ENCODE assay signal across 9 cellular contexts in the genomic region with DNA sequence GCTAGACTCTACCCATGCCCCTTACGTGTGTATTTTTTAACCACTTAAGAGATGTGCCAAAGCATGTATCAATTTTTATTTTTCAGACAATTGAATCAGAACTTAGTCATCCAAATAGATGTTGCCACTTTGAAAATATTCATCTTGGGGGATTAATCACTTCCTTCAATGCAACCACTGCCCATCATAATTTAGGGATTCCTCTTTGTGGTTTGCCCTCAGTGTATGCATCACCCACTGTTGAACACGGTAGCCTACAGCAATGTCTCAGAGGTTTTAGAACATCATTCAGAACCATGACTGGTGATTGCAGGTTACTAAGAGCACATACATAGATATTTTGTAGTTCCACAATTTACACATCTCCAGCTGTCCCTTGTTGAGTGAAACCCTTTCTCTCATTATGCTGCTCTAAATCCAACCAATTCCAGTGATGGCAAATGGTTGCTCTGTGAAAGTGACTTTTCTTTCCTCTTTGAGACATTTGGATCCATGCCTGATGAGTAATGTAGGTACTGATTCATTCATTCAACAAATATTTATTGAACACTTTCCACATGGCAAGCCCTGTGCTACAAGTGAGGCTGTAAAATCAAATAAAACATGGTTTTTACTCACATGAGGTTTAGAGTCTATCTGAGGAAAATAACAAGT.
A peak's percentile ranks its signal among the peaks of the same experiment; 100 is the strongest.
DNase-seq lines count a peak whose midpoint lies in the region; ATAC-seq and TF ChIP-seq lines count a peak whose summit lies in the region.
"Had no signal": no experiment of that assay in that cellular context is flagged by ENCODE, and none has a peak within 500 bp of the region (broad histone marks: within the 10 kb centered on the region; RNA-seq: fewer than 3 reads in every experiment).

No MANE protein-coding gene starts in this region.

- H3K36me3 Mint-ChIP-seq in activated T-cell treated with anti-CD3 and anti-CD28 coated beads, Interleukin-2, amount 50 U/mL, for 24 hours (ENCODE audit: low read depth) = no peaks in the 10 kb centered on the region

- H3K27ac Mint-ChIP-seq in activated T-cell treated with anti-CD3 and anti-CD28 coated beads, Interleukin-2, amount 50 U/mL, for 24 hours = peak overlapping the region; percentile 83

- H3K4me3 Mint-ChIP-seq in activated T-cell treated with anti-CD3 and anti-CD28 coated beads, Interleukin-2, amount 50 U/mL, for 24 hours = no peak overlapping the region

- H3K27me3 Mint-ChIP-seq in activated T-cell treated with anti-CD3 and anti-CD28 coated beads, Interleukin-2, amount 50 U/mL, for 24 hours = peaks cover 61% of the 10 kb centered on the region

- no peaks in the 10 kb centered on the region for H3K9me3 Mint-ChIP-seq in activated T-cell treated with anti-CD3 and anti-CD28 coated beads, Interleukin-2, amount 50 U/mL, for 24 hours

- ATAC-seq in GM21360 (IDR thresholded peaks at IDR 0.05; ENCODE audit: unreplicated experiment) (no peak), GM19035 (IDR thresholded peaks at IDR 0.05; ENCODE audit: unreplicated experiment) (no peak)

- TF ChIP-seq CTCF in fibroblast of pulmonary artery (IDR thresholded peaks at IDR 0.05; ENCODE audit: low read length, missing control alignments) = no peak

- no peak overlapping the region for H3K4me3 ChIP-seq in fibroblast of pulmonary artery (replicated peaks; ENCODE audit: low read depth, low read length)

- DNase-seq in activated T-cell treated with anti-CD3 and anti-CD28 coated beads, Interleukin-2, amount 50 U/mL, for 24 hours = no peak
- DNase-seq in activated T-cell treated with anti-CD3 and anti-CD28 coated beads, Interleukin-2, amount 50 U/mL, for 1 hour = no peak
- DNase-seq in RKO (ENCODE audit: low spot score) (peak; percentile 90), fibroblast of pulmonary artery (ENCODE audit: low read depth) (peak; percentile 79), stromal cell of bone marrow (ENCODE audit: low read depth) (peak; percentile 85), CD1c-positive myeloid dendritic cell (ENCODE audit: extremely low spot score) (no peak)
- DNase-seq: stimulated activated CD4-positive, alpha-beta T cell treated with anti-CD3 and anti-CD28 coated beads, Interleukin-12 subunit alpha, Interleukin-12 subunit beta, amount 100 ng/mL, for 4 hours had no signal

- peaks cover 20% of the 10 kb centered on the region for H3K4me1 Mint-ChIP-seq in activated T-cell treated with anti-CD3 and anti-CD28 coated beads, Interleukin-2, amount 50 U/mL, for 24 hours (ENCODE audit: low read depth)

Comparison
In these comparisons a context has a peak if more than half of its experiments do, and no peak if none do; other contexts are left out.
1. DNase-seq: peak in RKO (single experiment), fibroblast of pulmonary artery (single experiment) and stromal cell of bone marrow (single experiment); none in activated T-cell treated with anti-CD3 and anti-CD28 coated beads, Interleukin-2, amount 50 U/mL, for 24 hours (single experiment), activated T-cell treated with anti-CD3 and anti-CD28 coated beads, Interleukin-2, amount 50 U/mL, for 1 hour (single experiment) and CD1c-positive myeloid dendritic cell (single experiment).